In the genomic region with DNA sequence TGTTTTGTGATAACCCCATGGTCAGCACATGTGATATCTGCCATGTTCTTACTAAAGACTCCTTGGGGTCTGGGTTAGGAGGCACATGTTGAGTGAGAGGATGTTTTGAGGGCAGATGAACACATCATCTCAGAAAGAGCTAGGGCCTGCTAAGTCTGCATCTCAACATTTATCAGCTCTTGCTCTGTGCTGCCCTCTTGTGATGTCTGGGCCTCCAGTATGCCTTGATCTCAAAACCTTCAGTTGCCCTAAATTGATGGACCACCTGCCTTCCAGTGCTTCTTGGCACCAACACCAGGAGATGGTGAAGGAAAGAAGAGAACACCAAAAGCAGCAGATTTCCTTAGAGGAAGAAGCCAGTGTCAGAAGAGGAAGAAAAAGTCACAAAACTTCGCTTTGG, we compare ENCODE assay signal across 9 cellular contexts. TPM values are rescaled to one million over a fixed set of nuclear protein-coding genes. Genes with fewer than 3 reads are reported as not detected.
DNase-seq lines count a peak whose midpoint lies in the region; ATAC-seq, FAIRE-seq and TF ChIP-seq lines count a peak whose summit lies in the region.
"Had no signal": no experiment of that assay in that cellular context is flagged by ENCODE, and none has a peak within 500 bp of the region (broad histone marks: within the 10 kb centered on the region; RNA-seq: fewer than 3 reads in every experiment).

No MANE protein-coding gene starts in this region.

- H3K9ac ChIP-seq in KMS-11 (no peak overlapping the region), astrocyte (ENCODE audit: low read length) (no peak overlapping the region)

- H3K27ac Mint-ChIP-seq in astrocyte (ENCODE audit: unreplicated experiment) (no peak overlapping the region), memory B cell (no peak overlapping the region)
- H3K27ac Mint-ChIP-seq in activated T-helper 1 cell treated with anti-CD3 and anti-CD28 coated beads, Interleukin-12 subunit alpha, Interleukin-12 subunit beta, Interleukin-2, Interleukin-4 antibody, amounts not matched to agents 30 ng/mL and 10 ng/mL and 1 ng/mL, durations not matched to agents 14 hours and 24 hours and 36 hours: no peak overlapping the region
- H3K27ac Mint-ChIP-seq: activated naive CD8-positive, alpha-beta T cell had no signal

- no peak overlapping the region for H3K4me2 ChIP-seq in KMS-11
- no peak overlapping the region for H3K4me2 ChIP-seq in astrocyte (ENCODE audit: low read length)

- H3K27me3 Mint-ChIP-seq in astrocyte (ENCODE audit: low read depth, unreplicated experiment) (no peaks in the 10 kb centered on the region), memory B cell (no peaks in the 10 kb centered on the region)
- no peaks in the 10 kb centered on the region for H3K27me3 Mint-ChIP-seq in activated T-helper 1 cell treated with anti-CD3 and anti-CD28 coated beads, Interleukin-12 subunit alpha, Interleukin-12 subunit beta, Interleukin-2, Interleukin-4 antibody, amounts not matched to agents 30 ng/mL and 10 ng/mL and 1 ng/mL, durations not matched to agents 14 hours and 24 hours and 36 hours (ENCODE audit: insufficient read depth)
- H3K27me3 Mint-ChIP-seq: activated naive CD8-positive, alpha-beta T cell had no signal

- TF ChIP-seq CTCF in KMS-11 (conservative IDR thresholded peaks at IDR 0.05; ENCODE audit: low read depth, low read length): peak; percentile 62
- TF ChIP-seq CTCF in astrocyte (IDR thresholded peaks at IDR 0.05; ENCODE audit: insufficient read depth, low read depth, low read length): peak; percentile 37
- peak in 1 of 3 experiments; percentile 36 for TF ChIP-seq CTCF in esophagus muscularis mucosa (IDR thresholded peaks at IDR 0.05)

- H3K4me3 ChIP-seq in KMS-11 (IDR thresholded peaks at IDR 0.05; ENCODE audit: insufficient read depth, low read depth, low read length): no peak overlapping the region
- no peak overlapping the region for H3K4me3 ChIP-seq in astrocyte (ENCODE audit: insufficient read depth, low read depth, low read length)
- H3K4me3 ChIP-seq in esophagus muscularis mucosa: no peak overlapping the region

- no peak for TF ChIP-seq POLR2A in esophagus muscularis mucosa (IDR thresholded peaks at IDR 0.05; ENCODE audit: low read depth)

- H3K4me3 Mint-ChIP-seq in astrocyte (ENCODE audit: unreplicated experiment) (no peak overlapping the region), memory B cell (no peak overlapping the region)
- H3K4me3 Mint-ChIP-seq in activated T-helper 1 cell treated with anti-CD3 and anti-CD28 coated beads, Interleukin-12 subunit alpha, Interleukin-12 subunit beta, Interleukin-2, Interleukin-4 antibody, amounts not matched to agents 30 ng/mL and 10 ng/mL and 1 ng/mL, durations not matched to agents 14 hours and 24 hours and 36 hours: no peak overlapping the region
- H3K4me3 Mint-ChIP-seq: activated naive CD8-positive, alpha-beta T cell had no signal

- H3K27ac ChIP-seq in KMS-11 (no peak overlapping the region), astrocyte (ENCODE audit: low read depth, low read length) (no peak overlapping the region), esophagus muscularis mucosa (replicated peaks in 1 of 4) (no peak overlapping the region)

- TF ChIP-seq EP300 in esophagus muscularis mucosa (IDR thresholded peaks at IDR 0.05): no peak

- H3K79me2 ChIP-seq in KMS-11 (ENCODE audit: insufficient read depth, low read depth) (no peaks in the 10 kb centered on the region), astrocyte (ENCODE audit: insufficient read depth, low read length) (peaks cover 77% of the 10 kb centered on the region)

- DNase-seq in GM03348 (ENCODE audit: low spot score) (peak; percentile 31), astrocyte (ENCODE audit: low read depth) (no peak), memory B cell (ENCODE audit: low spot score in 2 of 2) (peak; percentile 9 to 17), esophagus muscularis mucosa (ENCODE audit: extremely low spot score) (no peak)
- no peak for DNase-seq in activated T-helper 1 cell treated with anti-CD3 and anti-CD28 coated beads, Interleukin-12 subunit alpha, Interleukin-12 subunit beta, Interleukin-2, Interleukin-4 antibody, amounts not matched to agents 30 ng/mL and 10 ng/mL and 1 ng/mL, durations not matched to agents 14 hours and 24 hours and 36 hours (ENCODE audit: low spot score)

- no peaks in the 10 kb centered on the region for H3K27me3 ChIP-seq in KMS-11 (ENCODE audit: insufficient read depth, low read depth)
- H3K27me3 ChIP-seq in astrocyte (ENCODE audit: insufficient read depth, low read length): no peaks in the 10 kb centered on the region
- H3K27me3 ChIP-seq in esophagus muscularis mucosa: no peaks in the 10 kb centered on the region

- WGBS in esophagus muscularis mucosa: 80% methylated on average over 1 of the region's 1 CpG

- H2AFZ ChIP-seq in KMS-11 (ENCODE audit: low read depth): no peak overlapping the region
- no peak overlapping the region for H2AFZ ChIP-seq in astrocyte (ENCODE audit: low read depth, low read length)

- no peaks in the 10 kb centered on the region for H4K20me1 ChIP-seq in KMS-11 (ENCODE audit: insufficient read depth)
- no peaks in the 10 kb centered on the region for H4K20me1 ChIP-seq in astrocyte (ENCODE audit: insufficient read depth, low read length)

- no peaks in the 10 kb centered on the region for H3K4me1 ChIP-seq in KMS-11 (ENCODE audit: low read depth, poor library complexity, severe bottlenecking)
- H3K4me1 ChIP-seq in astrocyte (ENCODE audit: insufficient read depth, low read length): no peaks in the 10 kb centered on the region
- peaks cover 0 to 16% (median 2%) of the 10 kb centered on the region in 4 donors for H3K4me1 ChIP-seq in esophagus muscularis mucosa

- H3K4me1 Mint-ChIP-seq in astrocyte (ENCODE audit: low read depth, unreplicated experiment): no peaks in the 10 kb centered on the region
- H3K4me1 Mint-ChIP-seq in memory B cell: no peaks in the 10 kb centered on the region
- H3K4me1 Mint-ChIP-seq in activated T-helper 1 cell treated with anti-CD3 and anti-CD28 coated beads, Interleukin-12 subunit alpha, Interleukin-12 subunit beta, Interleukin-2, Interleukin-4 antibody, amounts not matched to agents 30 ng/mL and 10 ng/mL and 1 ng/mL, durations not matched to agents 14 hours and 24 hours and 36 hours (ENCODE audit: low read depth): no peaks in the 10 kb centered on the region

- H3K9me3 ChIP-seq in astrocyte (ENCODE audit: insufficient read depth, low read depth, low read length) (no peaks in the 10 kb centered on the region), esophagus muscularis mucosa (no peaks in the 10 kb centered on the region)

- no peaks in the 10 kb centered on the region for H3K9me3 Mint-ChIP-seq in astrocyte (ENCODE audit: unreplicated experiment)
- H3K9me3 Mint-ChIP-seq in memory B cell: no peaks in the 10 kb centered on the region
- no peaks in the 10 kb centered on the region for H3K9me3 Mint-ChIP-seq in activated T-helper 1 cell treated with anti-CD3 and anti-CD28 coated beads, Interleukin-12 subunit alpha, Interleukin-12 subunit beta, Interleukin-2, Interleukin-4 antibody, amounts not matched to agents 30 ng/mL and 10 ng/mL and 1 ng/mL, durations not matched to agents 14 hours and 24 hours and 36 hours

- intact Hi-C loops in activated T-helper 1 cell treated with anti-CD3 and anti-CD28 coated beads, Interleukin-12 subunit alpha, Interleukin-12 subunit beta, Interleukin-2, Interleukin-4 antibody, amounts not matched to agents 30 ng/mL and 10 ng/mL and 1 ng/mL, durations not matched to agents 14 hours and 24 hours and 36 hours (cut with micrococcal nuclease): loop anchor here (1.0 kb wide), 1 partner anchor 409 kb away; no protein-coding TSS in a partner anchor
- intact Hi-C loops in esophagus muscularis mucosa (cut with DNase I): no loop called here

- H3K36me3 Mint-ChIP-seq in astrocyte (ENCODE audit: low read depth, unreplicated experiment): no peaks in the 10 kb centered on the region
- H3K36me3 Mint-ChIP-seq in memory B cell: no peaks in the 10 kb centered on the region
- H3K36me3 Mint-ChIP-seq in activated T-helper 1 cell treated with anti-CD3 and anti-CD28 coated beads, Interleukin-12 subunit alpha, Interleukin-12 subunit beta, Interleukin-2, Interleukin-4 antibody, amounts not matched to agents 30 ng/mL and 10 ng/mL and 1 ng/mL, durations not matched to agents 14 hours and 24 hours and 36 hours (ENCODE audit: low read depth): no peaks in the 10 kb centered on the region
- H3K36me3 Mint-ChIP-seq: activated naive CD8-positive, alpha-beta T cell had no signal

- H3K36me3 ChIP-seq in KMS-11 (ENCODE audit: insufficient read depth) (no peaks in the 10 kb centered on the region), astrocyte (ENCODE audit: insufficient read depth, low read length) (peaks cover 3% of the 10 kb centered on the region), esophagus muscularis mucosa (no peaks in the 10 kb centered on the region)

- peak; percentile 73 for FAIRE-seq in astrocyte (lab: Jason Lieb, UNC)

- ATAC-seq in memory B cell (ENCODE audit: low read depth) (peak; percentile 59), GM21381 (IDR thresholded peaks at IDR 0.05; ENCODE audit: unreplicated experiment) (no peak), HG03095 (IDR thresholded peaks at IDR 0.05; ENCODE audit: unreplicated experiment) (no peak)

RNA-seq across cellular contexts. Expression of a gene that starts 22.5 kb away (rescaled TPM):
- 16.8 and 31.2 TPM in 2 replicates for total RNA-seq in astrocyte
- total RNA-seq in activated T-helper 1 cell treated with anti-CD3 and anti-CD28 coated beads, Interleukin-12 subunit alpha, Interleukin-12 subunit beta, Interleukin-2, Interleukin-4 antibody, amounts not matched to agents 30 ng/mL and 10 ng/mL and 1 ng/mL, durations not matched to agents 14 hours and 24 hours and 36 hours: not detected in 2 replicates
- total RNA-seq in esophagus muscularis mucosa: 10 to 100 TPM; 11.2 to 22.0 (median 16.2) TPM

Comparison
In these comparisons a context has a peak if more than half of its experiments do, and no peak if none do; other contexts are left out.
1. DNase-seq: peak in GM03348 (single experiment) and memory B cell (2 of 2); none in astrocyte (single experiment), activated T-helper 1 cell treated with anti-CD3 and anti-CD28 coated beads, Interleukin-12 subunit alpha, Interleukin-12 subunit beta, Interleukin-2, Interleukin-4 antibody, amounts not matched to agents 30 ng/mL and 10 ng/mL and 1 ng/mL, durations not matched to agents 14 hours and 24 hours and 36 hours (single experiment) and esophagus muscularis mucosa (single experiment).
2. RNA of a gene that starts 22.5 kb away (total RNA-seq): 16.8 to 31.2 TPM in astrocyte and 11.2 to 22.0 TPM in esophagus muscularis mucosa; not detected in activated T-helper 1 cell treated with anti-CD3 and anti-CD28 coated beads, Interleukin-12 subunit alpha, Interleukin-12 subunit beta, Interleukin-2, Interleukin-4 antibody, amounts not matched to agents 30 ng/mL and 10 ng/mL and 1 ng/mL, durations not matched to agents 14 hours and 24 hours and 36 hours; every median in the first group is over 10 times any median in the second.